In the genomic region with DNA sequence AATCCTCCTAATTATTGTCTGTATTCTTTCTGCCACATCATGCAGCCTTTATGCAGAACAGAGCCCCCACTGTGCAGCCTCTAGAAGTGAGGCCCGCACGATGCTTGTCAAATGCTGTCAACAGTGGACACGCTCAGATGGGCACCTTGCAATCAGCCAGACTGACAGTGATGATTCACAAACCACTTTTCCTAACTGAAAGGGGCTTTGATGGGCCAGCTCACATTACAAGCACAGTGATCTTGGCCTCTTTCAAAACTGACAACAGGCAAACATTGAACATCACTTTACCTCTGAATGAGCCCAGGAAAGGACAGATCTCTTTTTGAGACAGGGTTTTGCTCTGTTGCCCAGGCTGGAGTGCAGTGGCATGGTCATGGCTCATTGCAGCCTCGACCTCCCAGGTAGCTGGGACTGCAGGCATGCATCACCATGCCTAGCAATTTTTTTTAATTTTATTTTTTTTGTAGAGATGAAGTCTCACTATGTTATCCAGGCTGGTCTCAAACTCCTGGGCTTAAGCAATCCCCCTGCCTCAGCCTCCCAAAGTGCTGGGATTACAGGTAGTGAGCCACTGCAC, we compare ENCODE assay signal across 27 cellular contexts. TPM values are rescaled to one million over a fixed set of nuclear protein-coding genes. Genes with fewer than 3 reads are reported as not detected.
A peak's percentile ranks its signal among the peaks of the same experiment; 100 is the strongest.
DNase-seq lines count a peak whose midpoint lies in the region; ATAC-seq and TF ChIP-seq lines count a peak whose summit lies in the region.
"Had no signal": no experiment of that assay in that cellular context is flagged by ENCODE, and none has a peak within 500 bp of the region (broad histone marks: within the 10 kb centered on the region; RNA-seq: fewer than 3 reads in every experiment).

No MANE protein-coding gene starts in this region.

- TF ChIP-seq CTCF in Loucy (conservative IDR thresholded peaks at IDR 0.05; ENCODE audit: low read length) = no peak
- TF ChIP-seq CTCF in foreskin fibroblast (IDR thresholded peaks at IDR 0.05; ENCODE audit: low read depth, low read length) = no peak
- TF ChIP-seq CTCF in left lung (IDR thresholded peaks at IDR 0.05) = no peak

- no peak for ATAC-seq in left lung
- ATAC-seq: activated CD8-positive, alpha-beta memory T cell treated with anti-CD3 and anti-CD28 coated beads, Interleukin-2, amount 10 ng/mL, durations not matched to agents 7 days and 5 days; HepG2; natural killer cell; T-helper 17 cell had no signal

- H2AFZ ChIP-seq in Loucy (ENCODE audit: low read length) = no peak overlapping the region; the same call in 1 of the 2 replicates

- H3K4me3 ChIP-seq in BLaER1 (no peak overlapping the region), Loucy (ENCODE audit: low read length, poor library complexity, severe bottlenecking) (no peak overlapping the region), foreskin fibroblast (ENCODE audit: low read depth in 1 of 2, low read length in 2 of 2) (no peak overlapping the region), left lung (no peak overlapping the region)
- H3K4me3 ChIP-seq in effector memory CD4-positive, alpha-beta T cell (ENCODE audit: insufficient read depth, low read depth, low read length, poor library complexity, severe bottlenecking) = no peak overlapping the region
- H3K4me3 ChIP-seq: coronary artery, esophagus squamous epithelium, gastrocnemius medialis, ovary, right atrium auricular region, SK-N-MC had no signal

- H3K9me3 ChIP-seq in BLaER1 = peaks cover 9% of the 10 kb centered on the region
- no peaks in the 10 kb centered on the region for H3K9me3 ChIP-seq in Loucy (ENCODE audit: insufficient read depth, low read depth, low read length)
- no peaks in the 10 kb centered on the region for H3K9me3 ChIP-seq in effector memory CD4-positive, alpha-beta T cell (ENCODE audit: control insufficient read depth, low read length)
- no peaks in the 10 kb centered on the region for H3K9me3 ChIP-seq in left lung
- H3K9me3 ChIP-seq: esophagus squamous epithelium, gastrocnemius medialis, ovary, right atrium auricular region had no signal

- DNase-seq in NCI-H345 treated with DMSO at 0.1 percent for 48 hours (lab: John Stamatoyannopoulos, UW; ENCODE audit: unreplicated experiment) = peak; percentile 91
- peak; percentile 68 for DNase-seq in glomerular visceral epithelial cell (ENCODE audit: extremely low spot score)
- no peak for DNase-seq in foreskin fibroblast
- no peak for DNase-seq in effector memory CD4-positive, alpha-beta T cell
- DNase-seq in left lung = no peak
- no peak for DNase-seq in activated T-cell treated with anti-CD3 and anti-CD28 coated beads, Interleukin-2, amount 50 U/mL, for 1 hour
- DNase-seq: activated CD4-positive, alpha-beta T cell treated with anti-CD3 and anti-CD28 coated beads for 4 hours; activated CD8-positive, alpha-beta memory T cell treated with anti-CD3 and anti-CD28 coated beads, Interleukin-2, amount 10 ng/mL, durations not matched to agents 7 days and 5 days; activated naive CD4-positive, alpha-beta T cell treated with anti-CD3 and anti-CD28 coated beads, Interleukin-2, amount 50 U/mL, for 16 hours; anterior cingulate cortex; Calu3; EL; esophagus squamous epithelium; gastrocnemius medialis; HCEC 1CT; natural killer cell; NCI-H1436; NCI-H446; ovary; T-helper 17 cell had no signal

- H3K27ac ChIP-seq in BLaER1 (no peak overlapping the region), left lung (no peak overlapping the region)
- no peak overlapping the region for H3K27ac ChIP-seq in effector memory CD4-positive, alpha-beta T cell (ENCODE audit: insufficient read depth, low read length, poor library complexity, severe bottlenecking)
- H3K27ac ChIP-seq: coronary artery, esophagus squamous epithelium, gastrocnemius medialis, ovary, right atrium auricular region, SK-N-MC had no signal

- H3K79me2 ChIP-seq in Loucy (ENCODE audit: insufficient read depth, low read length) = no peaks in the 10 kb centered on the region

- H3K4me2 ChIP-seq in BLaER1 = peak overlapping the region; percentile 43
- H3K4me2 ChIP-seq in Loucy (ENCODE audit: low read depth, low read length, poor library complexity, severe bottlenecking) = peak overlapping the region; percentile 17

- no peaks in the 10 kb centered on the region for H3F3A ChIP-seq in Loucy (ENCODE audit: low read depth)

- H3K27me3 ChIP-seq in BLaER1 (no peaks in the 10 kb centered on the region), Loucy (ENCODE audit: insufficient read depth, low read length, poor library complexity, severe bottlenecking) (no peaks in the 10 kb centered on the region), left lung (no peaks in the 10 kb centered on the region)
- H3K27me3 ChIP-seq in effector memory CD4-positive, alpha-beta T cell (replicated peaks; ENCODE audit: control insufficient read depth, insufficient read depth, low read length, poor library complexity, severe bottlenecking) = no peaks in the 10 kb centered on the region
- H3K27me3 ChIP-seq: gastrocnemius medialis, ovary, right atrium auricular region had no signal

- intact Hi-C loops in left lung (cut with DNase I) = no loop called here

- no peaks in the 10 kb centered on the region for H3K9me2 ChIP-seq in Loucy (replicated peaks; ENCODE audit: low read depth, low read length)

- no peaks in the 10 kb centered on the region for H3K36me3 ChIP-seq in BLaER1
- no peaks in the 10 kb centered on the region for H3K36me3 ChIP-seq in Loucy (ENCODE audit: insufficient read depth, low read length)
- H3K36me3 ChIP-seq in effector memory CD4-positive, alpha-beta T cell (ENCODE audit: control insufficient read depth, insufficient read depth, low read length) = no peaks in the 10 kb centered on the region
- no peaks in the 10 kb centered on the region for H3K36me3 ChIP-seq in left lung
- H3K36me3 ChIP-seq: esophagus squamous epithelium, gastrocnemius medialis, ovary, right atrium auricular region had no signal

- H3K4me1 ChIP-seq in BLaER1 (peaks cover 22% of the 10 kb centered on the region), Loucy (ENCODE audit: insufficient read depth, low read length, poor library complexity, severe bottlenecking) (peaks cover 14% of the 10 kb centered on the region), left lung (no peaks in the 10 kb centered on the region)
- H3K4me1 ChIP-seq in effector memory CD4-positive, alpha-beta T cell (ENCODE audit: control insufficient read depth, insufficient read depth, low read length, poor library complexity, severe bottlenecking) = no peaks in the 10 kb centered on the region
- H3K4me1 ChIP-seq: esophagus squamous epithelium, gastrocnemius medialis, right atrium auricular region had no signal

- H3K9ac ChIP-seq in BLaER1 (no peak overlapping the region), Loucy (ENCODE audit: low read depth, low read length, poor library complexity, severe bottlenecking) (peak overlapping the region; percentile 44)

- no peaks in the 10 kb centered on the region for H4K20me1 ChIP-seq in BLaER1
- H4K20me1 ChIP-seq in Loucy (ENCODE audit: insufficient read depth, low read length, poor library complexity, severe bottlenecking) = no peaks in the 10 kb centered on the region

RNA-seq across cellular contexts. Expression of a gene that starts 18.0 kb away (rescaled TPM):
- total RNA-seq in left lung = 1 to 10 TPM; 2.3 to 3.2 TPM

RNA-seq across cellular contexts. Expression of a gene that starts 57.0 kb away (rescaled TPM):
- total RNA-seq in left lung = under 1 TPM in 1 of 2 donors, not detected in 1; 0.42 TPM
- total RNA-seq: activated CD8-positive, alpha-beta memory T cell treated with anti-CD3 and anti-CD28 coated beads, Interleukin-2, amount 10 ng/mL, durations not matched to agents 7 days and 5 days; Calu3; esophagus squamous epithelium; HepG2; lower leg skin; natural killer cell; T-helper 17 cell had no signal

Comparison
In these comparisons a context has a peak if more than half of its experiments do, and no peak if none do; other contexts are left out.
1. DNase-seq: peak in NCI-H345 treated with DMSO at 0.1 percent for 48 hours (single experiment) and glomerular visceral epithelial cell (single experiment); none in foreskin fibroblast (0 of 2), effector memory CD4-positive, alpha-beta T cell (0 of 3), left lung (0 of 2) and activated T-cell treated with anti-CD3 and anti-CD28 coated beads, Interleukin-2, amount 50 U/mL, for 1 hour (single experiment).